In the genomic region with DNA sequence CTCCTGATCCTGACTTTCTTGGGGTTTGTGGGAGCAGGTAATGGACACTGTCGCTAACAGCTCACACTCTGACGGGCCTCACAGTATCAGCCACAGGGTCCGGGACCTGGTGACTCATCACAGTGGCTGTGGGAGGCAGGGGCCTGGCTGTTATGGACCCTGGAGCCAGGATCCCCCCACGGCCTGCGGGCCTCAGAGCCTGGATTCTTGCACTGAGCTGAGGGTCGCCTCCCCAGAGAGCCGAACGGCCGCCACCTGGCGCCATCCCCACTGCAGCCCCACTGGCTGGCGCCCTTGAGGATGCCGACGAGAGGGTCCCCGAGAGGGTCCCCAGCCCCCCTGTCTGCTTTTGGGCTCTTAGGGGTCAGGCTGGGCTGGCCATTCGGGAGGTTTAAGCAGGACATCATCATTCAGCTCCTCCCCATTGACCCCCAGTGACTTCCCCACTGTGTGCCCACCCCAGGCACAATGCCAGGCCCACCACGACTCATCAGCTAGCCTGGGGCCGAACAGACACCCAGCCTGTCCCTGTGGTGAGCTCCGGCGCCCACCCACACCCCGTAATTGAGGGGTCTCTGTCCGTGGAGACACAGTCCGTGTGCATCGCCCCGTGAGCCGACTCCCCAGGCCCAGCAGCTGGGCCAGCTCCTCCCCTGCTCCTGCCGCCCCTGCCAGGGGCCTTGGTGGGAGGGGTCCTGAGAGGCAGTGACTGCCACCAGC, we compare ENCODE assay signal across 25 cellular contexts. TPM values are rescaled to one million over a fixed set of nuclear protein-coding genes. Genes with fewer than 3 reads are reported as not detected.
DNase-seq lines count a peak whose midpoint lies in the region; ATAC-seq, FAIRE-seq and TF ChIP-seq lines count a peak whose summit lies in the region.
"Had no signal": no experiment of that assay in that cellular context is flagged by ENCODE, and none has a peak within 500 bp of the region (broad histone marks: within the 10 kb centered on the region; RNA-seq: fewer than 3 reads in every experiment).

No MANE protein-coding gene starts in this region.

- H3K4me1 ChIP-seq in HepG2 (ENCODE audit: insufficient read depth, low read length) (peaks cover 11% of the 10 kb centered on the region), right lobe of liver (no peaks in the 10 kb centered on the region), mesenchymal stem cell (ENCODE audit: control insufficient read depth, insufficient read depth, low read depth, low read length) (peaks cover 26% of the 10 kb centered on the region), thyroid gland (no peaks in the 10 kb centered on the region)

- H2AFZ ChIP-seq in HepG2 (ENCODE audit: low read length) (no peak overlapping the region), mesenchymal stem cell (ENCODE audit: low read depth, low read length) (no peak overlapping the region)

- peaks cover 3 to 17% of the 10 kb centered on the region in 2 experiments; a peak in 3 of 5 replicates for H3K36me3 ChIP-seq in HepG2 (replicated peaks in 1 of 2; ENCODE audit: control insufficient read depth in 1 of 2, insufficient read depth in 2 of 2, low read length in 2 of 2)
- H3K36me3 ChIP-seq in right lobe of liver = peaks cover 0 to 43% (median 13%) of the 10 kb centered on the region in 4 donors
- peaks cover 18 to 49% of the 10 kb centered on the region in 2 experiments for H3K36me3 ChIP-seq in mesenchymal stem cell (ENCODE audit: control insufficient read depth in 1 of 2, insufficient read depth in 2 of 2, low read depth in 1 of 2, low read length in 2 of 2)
- H3K36me3 ChIP-seq in thyroid gland = peaks cover 18 to 20% of the 10 kb centered on the region in 2 donors

- BruUV-seq in HepG2 (replicated peaks; lab: Mats Ljungman, UMichigan) = no TSS peak

- DNase-seq in HepG2 (ENCODE audit: low spot score) (no peak), right lobe of liver (no peak), mesenchymal stem cell (no peak), ACHN (no peak), thyroid gland (no peak)
- DNase-seq in activated CD8-positive, alpha-beta memory T cell treated with anti-CD3 and anti-CD28 coated beads, Interleukin-2, amount 50 U/mL, for 48 hours = no peak
- DNase-seq: 8988T, AML-193, EL, GF-D8, HFFc6, NCI-H1436 treated with DMSO at 0.1 percent for 48 hours, NCI-H2029 treated with DMSO at 0.1 percent for 48 hours, NCI-H2171, NCI-H446, NCI-H526, OCI-M1 had no signal

- no peak overlapping the region for H3K18ac ChIP-seq in mesenchymal stem cell (ENCODE audit: low read depth in 1 of 2, low read length in 2 of 2)

- no peak overlapping the region for H2BK5ac ChIP-seq in mesenchymal stem cell (ENCODE audit: low read depth, low read length, poor library complexity, severe bottlenecking)

- H3K9ac ChIP-seq in HepG2 (ENCODE audit: insufficient read depth, low read depth, low read length) (no peak overlapping the region), mesenchymal stem cell (ENCODE audit: low read length) (no peak overlapping the region)
- H3K9ac ChIP-seq: KMS-11 had no signal

- H4K20me1 ChIP-seq in HepG2 (ENCODE audit: insufficient read depth, low read length) = no peaks in the 10 kb centered on the region

- H3K79me2 ChIP-seq in HepG2 (ENCODE audit: insufficient read depth, low read length) = no peaks in the 10 kb centered on the region

- H4K8ac ChIP-seq in mesenchymal stem cell (ENCODE audit: low read length) = peak overlapping the region; percentile 53

- CTCF ChIA-PET in HepG2 (lab: Yijun Ruan, JAX; ENCODE audit: low intra/inter-chr PET ratio, low total read pairs) = no interaction called here

- H3K4me3 ChIP-seq in HepG2 (replicated peaks in 1 of 3; ENCODE audit: insufficient read depth in 1 of 3, low read depth in 2 of 3, low read length in 3 of 3) (no peak overlapping the region), right lobe of liver (no peak overlapping the region), mesenchymal stem cell (ENCODE audit: insufficient read depth in 1 of 2, low read depth in 1 of 2, low read length in 2 of 2) (peak overlapping the region in 1 of 2 experiments; percentile 1), thyroid gland (replicated peaks in 1 of 3) (no peak overlapping the region)
- H3K4me3 ChIP-seq: SJSA1 had no signal

- 92% methylated on average over 7 of the region's 26 CpGs for WGBS in HepG2 (ENCODE audit: low lambda C conversion rate)
- WGBS in right lobe of liver (ENCODE audit: insufficient coverage, low coverage, low lambda C conversion rate, missing lambda C conversion rate) = no CpG with 5 or more reads among the region's 26 CpGs
- WGBS in mesenchymal stem cell = 89% methylated on average over 26 of the region's 26 CpGs
- 91 to 92% methylated on average over 19 to 23 of the region's 26 CpGs for WGBS in thyroid gland, 2 donors

- H3K4me2 ChIP-seq in HepG2 (ENCODE audit: low read depth, low read length) = no peak overlapping the region
- no peak overlapping the region for H3K4me2 ChIP-seq in mesenchymal stem cell (ENCODE audit: low read length, poor library complexity, severe bottlenecking)
- H3K4me2 ChIP-seq: KMS-11 had no signal

- H2BK15ac ChIP-seq in mesenchymal stem cell (ENCODE audit: low read depth, poor library complexity, severe bottlenecking) = no peak overlapping the region

- no peak overlapping the region for H2BK120ac ChIP-seq in mesenchymal stem cell (ENCODE audit: low read depth, low read length)

- H3K27me3 ChIP-seq in HepG2 (ENCODE audit: control insufficient read depth in 1 of 2, insufficient read depth in 2 of 2, low read length in 2 of 2) = 0 out of 5 replicates have a peak, but pooled peaks cover 0 to 2% of the 10 kb centered on the region in 2 experiments
- no peaks in the 10 kb centered on the region for H3K27me3 ChIP-seq in right lobe of liver
- H3K27me3 ChIP-seq in mesenchymal stem cell (ENCODE audit: control insufficient read depth in 1 of 2, insufficient read depth in 1 of 2, low read length in 2 of 2) = peaks cover 0 to 4% of the 10 kb centered on the region in 2 experiments
- no peaks in the 10 kb centered on the region for H3K27me3 ChIP-seq in thyroid gland
- H3K27me3 ChIP-seq: SJSA1 had no signal

- in situ Hi-C loops in HepG2 (cut with HindIII; ENCODE audit: extremely low pct_ligation_motif_present, low pct_unique_long_range_greater_than_20kb) (no loop called here), ACHN (cut with HindIII; ENCODE audit: low pct_ligation_motif_present, low pct_unique_long_range_greater_than_20kb, low sequenced_read_pairs) (no loop called here)

- H3K14ac ChIP-seq in mesenchymal stem cell (ENCODE audit: low read length in 2 of 2) = no peak overlapping the region

- TF ChIP-seq POLR2A in HepG2 (IDR thresholded peaks at IDR 0.05; ENCODE audit: insufficient read depth in 1 of 2, low read depth in 2 of 2, low read length in 2 of 2) (no peak), right lobe of liver (IDR thresholded peaks at IDR 0.05) (no peak), thyroid gland (IDR thresholded peaks at IDR 0.05) (no peak)

- ATAC-seq in HepG2 = no peak
- ATAC-seq in right lobe of liver = no peak
- ATAC-seq: Right ventricle myocardium inferior had no signal

- no peak overlapping the region for H3K4ac ChIP-seq in mesenchymal stem cell (ENCODE audit: low read depth in 1 of 2, low read length in 2 of 2)

- no peak for FAIRE-seq in HepG2 (lab: Jason Lieb, UNC)
- FAIRE-seq: D721Med, GM19239 had no signal

- H4K91ac ChIP-seq in mesenchymal stem cell (ENCODE audit: low read length) = peak overlapping the region; percentile 25

- TF ChIP-seq CTCF in HepG2 (CRISPR knock-in tag; IDR thresholded peaks at IDR 0.05) = no peak
- TF ChIP-seq CTCF in right lobe of liver (IDR thresholded peaks at IDR 0.05) = no peak
- no peak for TF ChIP-seq CTCF in thyroid gland (IDR thresholded peaks at IDR 0.05)

- H3K23ac ChIP-seq in mesenchymal stem cell (ENCODE audit: low read length in 2 of 2) = no peak overlapping the region

- intact Hi-C loops in HepG2 (cut with micrococcal nuclease; ENCODE audit: unreplicated experiment) = no loop called here
- intact Hi-C loops in right lobe of liver (cut with DNase I) = loop anchor here in 1 of 2 donors (10.0 kb wide), 1 partner anchor 113 kb away; no protein-coding TSS in a partner anchor
- intact Hi-C loops in thyroid gland (cut with DNase I) = no loop called here

- H3K9me3 ChIP-seq in HepG2 (ENCODE audit: low read length) (no peaks in the 10 kb centered on the region), right lobe of liver (no peaks in the 10 kb centered on the region), mesenchymal stem cell (ENCODE audit: control insufficient read depth, low read length) (no peaks in the 10 kb centered on the region), thyroid gland (no peaks in the 10 kb centered on the region)
- H3K9me3 ChIP-seq: SJSA1 had no signal

- no peak overlapping the region for H2AK5ac ChIP-seq in mesenchymal stem cell (ENCODE audit: low read length, severe bottlenecking)

- no peak overlapping the region for H2BK12ac ChIP-seq in mesenchymal stem cell (ENCODE audit: low read length in 2 of 2)

- POLR2A ChIA-PET in HepG2 (lab: Yijun Ruan, JAX) = no interaction called here

- H3K79me1 ChIP-seq in mesenchymal stem cell (replicated peaks; ENCODE audit: low read length, poor library complexity, severe bottlenecking) = no peaks in the 10 kb centered on the region

- no peak for TF ChIP-seq RAD21 in HepG2 (CRISPR knock-in tag; IDR thresholded peaks at IDR 0.05)

- TF ChIP-seq EP300 in HepG2 (IDR thresholded peaks at IDR 0.05; ENCODE audit: low read depth in 2 of 2, low read length in 2 of 2) (no peak), HepG2 (CRISPR knock-in tag; IDR thresholded peaks at IDR 0.05; ENCODE audit: borderline replicate concordance) (no peak)

- H3K27ac ChIP-seq in HepG2 (ENCODE audit: extremely low read length, insufficient read depth, low read length) = no peak overlapping the region
- no peak overlapping the region for H3K27ac ChIP-seq in right lobe of liver
- peak overlapping the region; percentile 30 for H3K27ac ChIP-seq in angular gyrus (ENCODE audit: low read depth, low read length)
- no peak overlapping the region for H3K27ac ChIP-seq in mesenchymal stem cell (ENCODE audit: low read length, poor library complexity, severe bottlenecking)
- H3K27ac ChIP-seq in temporal lobe (ENCODE audit: low read depth, low read length) = peak overlapping the region; percentile 7
- H3K27ac ChIP-seq in thyroid gland = no peak overlapping the region
- H3K27ac ChIP-seq: HL-60, KMS-11, SJSA1 had no signal

RNA-seq across cellular contexts. Expression of gene TRAPPC10, which starts 30.8 kb away (rescaled TPM):
- total RNA-seq in HepG2 (2016; rRNA removed; fragmentation: Illumina TruSeq; extraction: Trizol) = 15.2 and 16.5 TPM in 2 replicates
- total RNA-seq in HepG2 (2016; cell fraction: cytosol; rRNA removed; fragmentation: Illumina TruSeq; extraction: Trizol; ENCODE audit: low read depth) = 16.6 and 17.0 TPM in 2 replicates
- 12.6 and 17.1 TPM in 2 replicates for total RNA-seq in HepG2 (2016; cell fraction: insoluble cytoplasmic fraction; rRNA removed; fragmentation: Illumina TruSeq; extraction: Trizol)
- 18.2 and 18.5 TPM in 2 replicates for total RNA-seq in HepG2 (2016; cell fraction: membrane; rRNA removed; fragmentation: Illumina TruSeq; extraction: Trizol)
- total RNA-seq in HepG2 (2016; cell fraction: nucleus; rRNA removed; fragmentation: Illumina TruSeq; extraction: Trizol) = 25.8 and 26.3 TPM in 2 replicates
- 10.6 TPM in 2 replicates for polyA plus RNA-seq in HepG2 (2011; rRNA removed)
- polyA plus RNA-seq in HepG2 (2011; cell fraction: cytosol; rRNA removed) = 6.4 and 7.4 TPM in 2 replicates
- 33.8 and 34.4 TPM in 2 replicates for polyA plus RNA-seq in HepG2 (2011; cell fraction: nucleus; rRNA removed)
- 9.8 and 12.7 TPM in 2 replicates for polyA plus RNA-seq in HepG2 (2012)
- polyA plus RNA-seq in HepG2 (2016; cell fraction: cytosol; fragmentation: Illumina TruSeq; extraction: Trizol; ENCODE audit: low read depth) = 12.1 and 12.5 TPM in 2 replicates
- 9.5 and 11.9 TPM in 2 replicates for polyA plus RNA-seq in HepG2 (2016; cell fraction: insoluble cytoplasmic fraction; fragmentation: Illumina TruSeq; extraction: Trizol; ENCODE audit: low read depth)
- 10.0 and 10.8 TPM in 2 replicates for polyA plus RNA-seq in HepG2 (2016; cell fraction: membrane; fragmentation: Illumina TruSeq; extraction: Trizol; ENCODE audit: low read depth)
- polyA plus RNA-seq in HepG2 (2016; cell fraction: nucleus; fragmentation: Illumina TruSeq; extraction: Trizol; ENCODE audit: insufficient read depth, low read depth) = 30.3 and 54.6 TPM in 2 replicates
- 19.6 and 41.6 TPM in 2 replicates for polyA minus RNA-seq in HepG2 (2011; rRNA and poly(A)+ RNA removed; ENCODE audit: low replicate concordance)
- 6.8 and 7.4 TPM in 2 replicates for polyA minus RNA-seq in HepG2 (2011; cell fraction: cytosol; rRNA and poly(A)+ RNA removed)
- polyA minus RNA-seq in HepG2 (2011; cell fraction: nucleus; rRNA and poly(A)+ RNA removed) = 27.6 and 28.3 TPM in 2 replicates
- total RNA-seq in right lobe of liver = 10 to 100 TPM; 15.4 to 25.6 (median 18.4) TPM
- polyA plus RNA-seq in mesenchymal stem cell (2013, experiment 1 of 2) = 17.2 TPM
- polyA plus RNA-seq in mesenchymal stem cell (2013, experiment 2 of 2) = 17.3 TPM
- total RNA-seq in temporal lobe = 16.2 TPM
- 10 to 100 TPM; 38.6 to 77.8 (median 55.3) TPM for total RNA-seq in thyroid gland

Comparison
In these comparisons a context has a peak if more than half of its experiments do, and no peak if none do; other contexts are left out.
1. H3K27ac ChIP-seq: peak in angular gyrus (single experiment) and temporal lobe (single experiment); none in HepG2 (single experiment), right lobe of liver (0 of 3), mesenchymal stem cell (single experiment) and thyroid gland (0 of 3).